21 cellular contexts compared by ENCODE assay signal in genomic region chr5:87164409-87164808, GRCh38.
A peak's percentile ranks its signal among the peaks of the same experiment; 100 is the strongest.
DNase-seq lines count a peak whose midpoint lies in the region; ATAC-seq and TF ChIP-seq lines count a peak whose summit lies in the region.
"Had no signal": no experiment of that assay in that cellular context is flagged by ENCODE, and none has a peak within 500 bp of the region (broad histone marks: within the 10 kb centered on the region; RNA-seq: fewer than 3 reads in every experiment).

No MANE protein-coding gene starts in this region.

- no peak for TF ChIP-seq CTCF in IMR-90 (conservative IDR thresholded peaks at IDR 0.05; ENCODE audit: low read depth, low read length)
- no peak for TF ChIP-seq CTCF in MM.1S (IDR thresholded peaks at IDR 0.05; ENCODE audit: low read length)
- TF ChIP-seq CTCF in neural progenitor cell (IDR thresholded peaks at IDR 0.05) = no peak

- H3K9me2 ChIP-seq in MM.1S (replicated peaks; ENCODE audit: insufficient read depth, low read length) = 0 out of 2 replicates have a peak, but pooled peaks cover 2% of the 10 kb centered on the region

- H3K27me3 Mint-ChIP-seq in neural progenitor cell (ENCODE audit: insufficient read depth, low read depth) = peaks cover 2% of the 10 kb centered on the region

- H3K4me2 ChIP-seq in IMR-90 (ENCODE audit: low read depth, low read length) (peak overlapping the region; percentile 59; the same call in 1 of the 2 replicates), MM.1S (ENCODE audit: low read depth, low read length) (no peak overlapping the region), neural progenitor cell (no peak overlapping the region)

- peak overlapping the region; percentile 47; the same call in 1 of the 2 replicates for H2BK20ac ChIP-seq in IMR-90 (ENCODE audit: low read depth, low read length)

- H3K9me3 ChIP-seq in IMR-90 (ENCODE audit: control insufficient read depth, insufficient read depth, low read length) (no peaks in the 10 kb centered on the region), adipocyte (ENCODE audit: control insufficient read depth, low read length) (no peaks in the 10 kb centered on the region), MM.1S (replicated peaks; ENCODE audit: insufficient read depth, low read length) (no peaks in the 10 kb centered on the region), neural progenitor cell (ENCODE audit: low read depth) (no peaks in the 10 kb centered on the region)
- H3K9me3 ChIP-seq: BE2C, SJCRH30 had no signal

- peak overlapping the region; percentile 61; the same call in 2 of the 3 replicates for H2BK15ac ChIP-seq in IMR-90 (ENCODE audit: low read depth, low read length)

- H3K27ac ChIP-seq in IMR-90 (ENCODE audit: insufficient read depth, low read length) (no peak overlapping the region), MM.1S (ENCODE audit: low read length) (no peak overlapping the region), neural progenitor cell (no peak overlapping the region)
- H3K27ac ChIP-seq: SJCRH30 had no signal

- dilution Hi-C loops in IMR-90 (cut with HindIII; ENCODE audit: low sequenced_read_pairs, unreplicated experiment) = no loop called here

- H3K4me3 ChIP-seq in IMR-90 (ENCODE audit: insufficient read depth, low read depth, low read length) (no peak overlapping the region), adipocyte (ENCODE audit: low read length) (no peak overlapping the region), MM.1S (ENCODE audit: low read length) (no peak overlapping the region), neural progenitor cell (no peak overlapping the region)
- H3K4me3 ChIP-seq: K562, SJCRH30 had no signal

- H2AK5ac ChIP-seq in IMR-90 (ENCODE audit: low read depth, low read length) = no peak overlapping the region

- intact Hi-C loops in IMR-90 (cut with micrococcal nuclease) = no loop called here

- H3K4me1 ChIP-seq in IMR-90 (ENCODE audit: control insufficient read depth, insufficient read depth, low read length) = peaks cover 2% of the 10 kb centered on the region; the same call in 1 of the 2 replicates
- H3K4me1 ChIP-seq in adipocyte (ENCODE audit: control insufficient read depth, insufficient read depth, low read length) = no peaks in the 10 kb centered on the region
- peaks cover 4% of the 10 kb centered on the region; the same call in 1 of the 2 replicates for H3K4me1 ChIP-seq in MM.1S (ENCODE audit: low read length)
- no peaks in the 10 kb centered on the region for H3K4me1 ChIP-seq in neural progenitor cell
- H3K4me1 ChIP-seq: BE2C had no signal

- DNase-seq in ELR (ENCODE audit: low read depth) (peak; percentile 32), IMR-90 (peak; percentile 29), adipocyte (ENCODE audit: low read depth) (peak; percentile 12), iris pigment epithelial cell (ENCODE audit: low read depth) (peak; percentile 24), Ammon's horn (ENCODE audit: low spot score) (no peak), MM.1S (no peak), neural progenitor cell (ENCODE audit: low spot score) (no peak)
- DNase-seq: BE2C; DMS79 treated with DMSO at 0.1 percent for 48 hours; HFFc6; NCI-H1092; NCI-H1436; NCI-H187 treated with DMSO at 0.1 percent for 48 hours; NCI-H2107; NCI-H510A treated with DMSO at 0.1 percent for 48 hours; NCI-H774; NK-92 treated with Interleukin-12 subunit alpha and Interleukin-12 subunit beta, amount 100 ng/mL, for 24 hours; SJCRH30 had no signal

- H3K36me3 Mint-ChIP-seq in neural progenitor cell = no peaks in the 10 kb centered on the region

- no TSS peak for BruUV-seq in IMR-90 (replicated peaks; lab: Mats Ljungman, UMichigan)

- H3K14ac ChIP-seq in IMR-90 (replicated peaks; ENCODE audit: low read depth, low read length) = 0 out of 2 replicates have a peak overlapping the region, but pooled peaks have one; percentile 4

- no peak overlapping the region for H2AK9ac ChIP-seq in IMR-90 (replicated peaks; ENCODE audit: low read depth, low read length, poor library complexity)

- TF ChIP-seq POLR2A in IMR-90 (IDR thresholded peaks at IDR 0.05; ENCODE audit: low read depth, low read length) = no peak

- in situ Hi-C loops in IMR-90 (cut with MboI; ENCODE audit: low sequenced_read_pairs) = no loop called here

- H3K4me3 Mint-ChIP-seq in neural progenitor cell = no peak overlapping the region
- H3K4me3 Mint-ChIP-seq: HFFc6 had no signal

- H3K9ac ChIP-seq in IMR-90 (ENCODE audit: low read depth, low read length) = no peak overlapping the region
- no peak overlapping the region for H3K9ac ChIP-seq in adipocyte (ENCODE audit: low read length)
- H3K9ac ChIP-seq in MM.1S (ENCODE audit: low read length) = no peak overlapping the region
- H3K9ac ChIP-seq in neural progenitor cell = no peak overlapping the region

- CTCF ChIA-PET in IMR-90 (lab: Yijun Ruan, JAX) = no interaction called here

- H2AFZ ChIP-seq in IMR-90 (replicated peaks; ENCODE audit: low read length, poor library complexity) (no peak overlapping the region), MM.1S (ENCODE audit: low read length) (no peak overlapping the region), neural progenitor cell (replicated peaks) (no peak overlapping the region)

- H3F3A ChIP-seq in MM.1S (ENCODE audit: insufficient read depth, low read length) = no peaks in the 10 kb centered on the region; the same call in 1 of the 2 replicates
- no peaks in the 10 kb centered on the region for H3F3A ChIP-seq in neural progenitor cell (ENCODE audit: low read depth)

- H3K36me3 ChIP-seq in IMR-90 (ENCODE audit: control insufficient read depth, insufficient read depth, low read length) = no peaks in the 10 kb centered on the region
- no peaks in the 10 kb centered on the region for H3K36me3 ChIP-seq in adipocyte (ENCODE audit: control insufficient read depth, insufficient read depth, low read length, severe bottlenecking)
- no peaks in the 10 kb centered on the region for H3K36me3 ChIP-seq in MM.1S (replicated peaks; ENCODE audit: insufficient read depth, low read length)
- no peaks in the 10 kb centered on the region for H3K36me3 ChIP-seq in neural progenitor cell
- H3K36me3 ChIP-seq: BE2C, SJCRH30 had no signal

- H3K79me1 ChIP-seq in IMR-90 (ENCODE audit: low read depth in 1 of 2, low read length in 2 of 2) = no peaks in the 10 kb centered on the region

- POLR2A ChIA-PET in IMR-90 (lab: Charles Lee; ENCODE audit: unreplicated experiment) = no interaction called here

- no peak for TF ChIP-seq RAD21 in IMR-90 (IDR thresholded peaks at IDR 0.05; ENCODE audit: low read length)

- H2BK5ac ChIP-seq in IMR-90 (ENCODE audit: low read depth, low read length, poor library complexity, severe bottlenecking) = no peak overlapping the region

- H3K9me1 ChIP-seq in IMR-90 (ENCODE audit: insufficient read depth, low read length) = no peaks in the 10 kb centered on the region

- no peaks in the 10 kb centered on the region for H3K9me3 Mint-ChIP-seq in neural progenitor cell
- H3K9me3 Mint-ChIP-seq: HFFc6 had no signal

- H3K79me2 ChIP-seq in MM.1S (ENCODE audit: low read length) (no peaks in the 10 kb centered on the region), neural progenitor cell (ENCODE audit: low read depth) (no peaks in the 10 kb centered on the region)

- no peaks in the 10 kb centered on the region for H3K4me1 Mint-ChIP-seq in neural progenitor cell

- no peak overlapping the region for H3K4ac ChIP-seq in IMR-90 (ENCODE audit: low read depth, low read length)

- peak overlapping the region in 1 of 2 experiments; percentile 32; a peak in 2 of 4 replicates for H4K8ac ChIP-seq in IMR-90 (ENCODE audit: low read depth in 2 of 2, low read length in 2 of 2)

- no CpG with 5 or more reads among the region's 2 CpGs for WGBS in IMR-90 (ENCODE audit: extremely low coverage in 2 of 2, insufficient read length in 1 of 2), 2 experiments

- ATAC-seq in IMR-90 (ENCODE audit: low read depth) (peak; percentile 80), HG02642 (IDR thresholded peaks at IDR 0.05; ENCODE audit: poor library complexity, unreplicated experiment) (no peak)
- ATAC-seq: K562, Panc1 had no signal

- no peak overlapping the region for H3K23ac ChIP-seq in IMR-90 (ENCODE audit: low read depth, low read length)

- H4K5ac ChIP-seq in IMR-90 (ENCODE audit: low read depth, low read length) = no peak overlapping the region

- H4K20me1 ChIP-seq in IMR-90 (ENCODE audit: insufficient read depth, low read length) (no peaks in the 10 kb centered on the region), MM.1S (ENCODE audit: insufficient read depth, low read length) (no peaks in the 10 kb centered on the region), neural progenitor cell (ENCODE audit: low read depth) (no peaks in the 10 kb centered on the region)

- 0 out of 2 replicates have a peak overlapping the region, but pooled peaks have one; percentile 28 for H2BK120ac ChIP-seq in IMR-90 (ENCODE audit: low read depth, low read length)

- no peak overlapping the region for H3K27ac Mint-ChIP-seq in neural progenitor cell
- H3K27ac Mint-ChIP-seq: HFFc6 had no signal

- H3K27me3 ChIP-seq in IMR-90 (ENCODE audit: control insufficient read depth, insufficient read depth, low read length) (no peaks in the 10 kb centered on the region), adipocyte (replicated peaks; ENCODE audit: control insufficient read depth, insufficient read depth, low read length) (no peaks in the 10 kb centered on the region), MM.1S (replicated peaks; ENCODE audit: insufficient read depth, low read length) (no peaks in the 10 kb centered on the region), neural progenitor cell (no peaks in the 10 kb centered on the region)
- H3K27me3 ChIP-seq: BE2C, SJCRH30 had no signal

- peak overlapping the region; percentile 20; the same call in 1 of the 2 replicates for H3K18ac ChIP-seq in IMR-90 (ENCODE audit: low read depth, low read length)

- H4K91ac ChIP-seq in IMR-90 (ENCODE audit: insufficient read depth, low read depth, low read length) = no peak overlapping the region

- H3K56ac ChIP-seq in IMR-90 (ENCODE audit: extremely low read depth, insufficient read depth, low read length) = no peak overlapping the region

TF ChIP-seq in IMR-90, 13 proteins besides CTCF, POLR2A, EP300 and RAD21 (continues in another document):
- TF ChIP-seq MAZ (IDR thresholded peaks at IDR 0.05; ENCODE audit: borderline replicate concordance, low read depth, low read length) = no peak
- no peak for TF ChIP-seq SMC3 (IDR thresholded peaks at IDR 0.05; ENCODE audit: low read depth, low read length)
- no peak for TF ChIP-seq MXI1 (IDR thresholded peaks at IDR 0.05; ENCODE audit: borderline replicate concordance, low read depth, low read length)
- TF ChIP-seq NFE2L2 (IDR thresholded peaks at IDR 0.05; ENCODE audit: low read depth, low read length) = no peak
- TF ChIP-seq RFX5 (IDR thresholded peaks at IDR 0.05; ENCODE audit: low read depth, low read length) = no peak
- no peak for TF ChIP-seq CEBPB (IDR thresholded peaks at IDR 0.05; ENCODE audit: low read depth, low read length)
- TF ChIP-seq USF2 (IDR thresholded peaks at IDR 0.05; ENCODE audit: low read depth, low read length) = no peak
- no peak for TF ChIP-seq CHD1 (IDR thresholded peaks at IDR 0.05; ENCODE audit: low read depth, low read length)

Comparison
In these comparisons a context has a peak if more than half of its experiments do, and no peak if none do; other contexts are left out.
1. DNase-seq: peak in ELR (single experiment), IMR-90 (single experiment), adipocyte (single experiment) and iris pigment epithelial cell (single experiment); none in Ammon's horn (single experiment), MM.1S (single experiment) and neural progenitor cell (single experiment).